8 cellular contexts compared by ENCODE assay signal in the genomic region with DNA sequence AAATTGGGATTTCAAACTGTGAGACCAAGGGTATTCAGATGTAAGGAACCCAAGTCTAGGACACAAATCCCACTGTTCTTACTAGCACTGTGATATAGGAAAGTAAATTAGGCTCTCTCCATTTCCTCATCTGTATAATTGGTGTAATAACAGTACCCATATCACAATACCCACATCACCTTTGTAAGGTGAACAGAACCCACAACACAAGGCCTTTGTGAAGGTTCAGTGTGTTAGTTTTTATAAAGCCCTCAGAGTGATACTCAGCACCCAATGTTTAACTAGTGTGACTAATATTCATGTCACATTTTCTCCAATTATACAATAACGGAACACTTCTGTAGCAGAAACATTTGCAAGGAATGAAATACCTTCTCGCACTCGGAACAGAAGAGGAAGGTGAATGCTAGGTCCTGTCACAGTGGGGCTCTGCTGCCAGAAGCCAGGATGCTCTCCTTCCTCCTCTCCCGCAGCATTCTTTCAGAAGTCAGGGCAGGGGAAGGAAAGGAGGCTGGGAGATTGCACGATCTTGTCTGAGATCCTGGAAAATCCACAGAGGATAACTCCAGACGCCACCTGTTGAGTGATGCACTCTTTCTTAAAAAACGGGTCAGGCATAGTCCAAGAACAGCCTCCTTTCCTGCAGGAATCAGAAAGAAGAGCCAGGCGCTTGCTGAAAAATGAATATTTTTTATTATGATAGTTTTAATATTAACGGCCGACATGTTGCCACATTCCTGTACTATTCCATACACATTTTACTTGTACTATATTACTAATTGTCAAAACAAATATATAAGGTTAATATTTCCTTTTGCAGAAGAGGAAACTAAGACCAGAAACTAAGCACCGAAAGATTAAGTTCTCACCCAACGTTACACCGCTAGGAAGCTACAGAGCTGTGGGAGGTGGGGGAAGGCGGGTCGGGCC. TPM values are rescaled to one million over a fixed set of nuclear protein-coding genes. Genes with fewer than 3 reads are reported as not detected.
DNase-seq lines count a peak whose midpoint lies in the region; ATAC-seq and TF ChIP-seq lines count a peak whose summit lies in the region.

No MANE protein-coding gene starts in this region.

- peaks cover 0 to 21% (median 12%) of the 10 kb centered on the region in 12 donors for H3K4me1 ChIP-seq in heart left ventricle

- peak overlapping the region; percentile 71 to 93 (median 88) for H3K27ac ChIP-seq in heart left ventricle

- DNase-seq in heart left ventricle (no peak), Right ventricle myocardium superior (no peak), T-helper 17 cell (no peak), fibroblast of pulmonary artery (ENCODE audit: low read depth) (no peak), pons (ENCODE audit: low spot score) (peak; percentile 1), cortex of kidney (lab: John Stamatoyannopoulos, UW) (no peak), NCI-H1436 (lab: John Stamatoyannopoulos, UW) (no peak)

- WGBS in heart left ventricle, 4 donors: 5 to 10% (median 8%) methylated on average over 15 of the region's 15 CpGs

- H3K27me3 ChIP-seq in heart left ventricle: no peaks in the 10 kb centered on the region

- H3K4me3 Mint-ChIP-seq in T-helper 17 cell: peak overlapping the region; percentile 93

- intact Hi-C loops in heart left ventricle (cut with DNase I): loop anchor here in 2 of 10 donors (2.0 to 10.0 kb wide), 3 partner anchors 16 to 110 kb away; partner anchors contain the start of genes ZNF155 (in 2 of the 2), ZNF221 (in 1 of the 2) and ZNF283 (in 1 of the 2)
- intact Hi-C loops in Right ventricle myocardium superior (cut with DNase I): no loop called here

- no peaks in the 10 kb centered on the region for H3K27me3 Mint-ChIP-seq in T-helper 17 cell

- H3K4me3 ChIP-seq in heart left ventricle: peak overlapping the region; percentile 49 to 77 (median 66)
- H3K4me3 ChIP-seq in fibroblast of pulmonary artery (replicated peaks; ENCODE audit: low read depth, low read length): peak overlapping the region; percentile 85

- H3K36me3 ChIP-seq in heart left ventricle: peaks cover 3 to 39% (median 37%) of the 10 kb centered on the region in 9 donors

- TF ChIP-seq POLR2A in heart left ventricle (IDR thresholded peaks at IDR 0.05): no peak

- H3K27ac Mint-ChIP-seq in T-helper 17 cell: peak overlapping the region; percentile 91

- H3K36me3 Mint-ChIP-seq in T-helper 17 cell (ENCODE audit: low read depth): peaks cover 2% of the 10 kb centered on the region

- no peak for ATAC-seq in heart left ventricle
- no peak for ATAC-seq in Right ventricle myocardium superior (ENCODE audit: poor library complexity)
- ATAC-seq in T-helper 17 cell: no peak
- ATAC-seq in GM19328 (IDR thresholded peaks at IDR 0.05; ENCODE audit: unreplicated experiment): no peak

- H3K4me1 Mint-ChIP-seq in T-helper 17 cell: peaks cover 11% of the 10 kb centered on the region

- peaks cover 0 to 4% (median 0%) of the 10 kb centered on the region in 12 donors for H3K9me3 ChIP-seq in heart left ventricle
- no peaks in the 10 kb centered on the region for H3K9me3 ChIP-seq in T-helper 17 cell (ENCODE audit: control insufficient read depth, low read length, poor library complexity, severe bottlenecking)

- TF ChIP-seq CTCF in heart left ventricle (IDR thresholded peaks at IDR 0.05) (peak in 2 of 12 donors; percentile 16 to 23), fibroblast of pulmonary artery (IDR thresholded peaks at IDR 0.05; ENCODE audit: low read length, missing control alignments) (peak; percentile 19)

RNA-seq across cellular contexts. Expression of gene ZNF45, which starts 0.8 kb away (rescaled TPM):
- total RNA-seq in heart left ventricle: 1 to 10 TPM; 4.0 to 9.9 (median 7.2) TPM
- polyA plus RNA-seq in heart left ventricle: 1 to 10 TPM; 2.4 to 5.4 TPM
- total RNA-seq in Right ventricle myocardium superior: 6.1 TPM
- total RNA-seq in T-helper 17 cell: 10 to 100 TPM in 1 of 2 donors, 1 to 10 TPM in 1; 7.1 to 11.0 TPM

RNA-seq across cellular contexts. Expression of gene ZNF221, which starts 16.7 kb away (rescaled TPM):
- total RNA-seq in heart left ventricle: 1 to 10 TPM; 2.6 to 6.7 (median 3.9) TPM
- polyA plus RNA-seq in heart left ventricle: 1 to 10 TPM; 2.4 to 2.9 TPM
- total RNA-seq in Right ventricle myocardium superior: 3.6 TPM
- total RNA-seq in T-helper 17 cell: under 1 TPM; 0.16 to 0.40 TPM

RNA-seq across cellular contexts. Expression of gene ZNF155, which starts 49.7 kb away (rescaled TPM):
- total RNA-seq in heart left ventricle: 1 to 10 TPM; 4.0 to 7.7 (median 6.6) TPM
- polyA plus RNA-seq in heart left ventricle: 1 to 10 TPM; 4.9 to 5.1 TPM
- 6.5 TPM for total RNA-seq in Right ventricle myocardium superior
- 1 to 10 TPM; 3.5 to 4.3 TPM for total RNA-seq in T-helper 17 cell

RNA-seq across cellular contexts. Expression of gene ZNF404, which starts 50.6 kb away (rescaled TPM):
- total RNA-seq in heart left ventricle (1 to 10 TPM; 2.3 to 7.6 (median 6.1) TPM), Right ventricle myocardium superior (7.6 TPM), T-helper 17 cell (1 to 10 TPM in 1 of 2 donors, under 1 TPM in 1; 0.35 to 1.4 TPM)
- 10 to 100 TPM in 1 of 2 donors, 1 to 10 TPM in 1; 5.6 to 18.7 TPM for polyA plus RNA-seq in heart left ventricle
